ENCODE assay signal across 8 cellular contexts in the genomic region with DNA sequence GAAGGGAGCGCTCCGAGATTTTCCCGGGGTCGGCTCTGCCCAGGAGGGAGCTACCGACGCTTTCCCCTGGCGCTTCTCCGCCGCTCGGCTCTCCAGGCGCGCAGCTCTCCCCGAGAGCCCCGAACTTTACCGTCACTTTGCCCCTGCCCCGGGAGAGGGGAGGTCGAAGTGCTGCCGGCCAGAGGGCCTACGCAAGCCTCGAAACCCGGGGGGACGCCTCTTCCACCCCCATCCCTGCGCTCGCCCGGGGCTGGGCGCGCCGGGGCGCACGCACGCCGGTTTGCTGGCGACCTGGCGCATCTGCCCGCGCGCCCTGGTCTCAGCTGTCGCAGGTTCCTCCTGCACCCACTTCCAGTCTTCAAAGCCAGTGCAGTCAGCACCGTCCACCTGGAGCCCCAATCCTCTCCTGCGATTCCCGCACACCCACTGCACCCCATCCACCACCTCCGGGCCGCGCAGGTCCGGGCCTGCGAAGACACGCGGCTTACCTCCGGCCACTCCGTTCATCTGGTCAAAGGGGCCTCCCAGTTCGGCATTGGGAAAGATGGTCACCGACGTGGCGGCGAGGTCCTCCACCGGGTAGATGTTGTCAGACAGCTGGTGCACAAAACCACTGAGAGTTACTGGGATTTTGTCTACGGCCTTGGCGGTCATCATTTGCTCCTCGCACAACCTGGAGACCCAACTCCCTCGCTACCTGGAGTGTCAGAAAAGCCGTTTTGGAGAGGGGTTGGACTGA. TPM values are rescaled to one million over a fixed set of nuclear protein-coding genes. Genes with fewer than 3 reads are reported as not detected.
DNase-seq lines count a peak whose midpoint lies in the region; ATAC-seq and TF ChIP-seq lines count a peak whose summit lies in the region.

No MANE protein-coding gene starts in this region.

- no peaks in the 10 kb centered on the region for H3K9me2 ChIP-seq in Karpas-422 (replicated peaks; ENCODE audit: insufficient read depth, low read length)

- H3K4me3 Mint-ChIP-seq in activated naive CD8-positive, alpha-beta T cell treated with anti-CD3 and anti-CD28 coated beads, Interleukin-2, amount 50 U/mL, for 24 hours: peak overlapping the region; percentile 94

- CTCF ChIA-PET in A673 (lab: Charles Lee): no interaction called here

- peaks cover 15% of the 10 kb centered on the region for H3K27me3 Mint-ChIP-seq in activated naive CD8-positive, alpha-beta T cell treated with anti-CD3 and anti-CD28 coated beads, Interleukin-2, amount 50 U/mL, for 24 hours

- peaks cover 67% of the 10 kb centered on the region for H3K4me1 Mint-ChIP-seq in activated naive CD8-positive, alpha-beta T cell treated with anti-CD3 and anti-CD28 coated beads, Interleukin-2, amount 50 U/mL, for 24 hours

- intact Hi-C loops in A673 (cut with micrococcal nuclease; ENCODE audit: unreplicated experiment): loop anchor here (2.0 to 10.0 kb wide), 7 partner anchors 123 to 551 kb away; partner anchors contain the start of genes NRBF2 and RTKN2

- no peak for ATAC-seq in activated naive CD8-positive, alpha-beta T cell treated with anti-CD3 and anti-CD28 coated beads, Interleukin-2, amount 50 U/mL, for 24 hours
- ATAC-seq in GM18511 (IDR thresholded peaks at IDR 0.05; ENCODE audit: unreplicated experiment): no peak

- H3K4me3 ChIP-seq in A673 (ENCODE audit: low read depth, low read length, poor library complexity, severe bottlenecking) (peak overlapping the region; percentile 62), Karpas-422 (ENCODE audit: low read length) (no peak overlapping the region; the same call in 1 of the 2 replicates), iPS-20b (ENCODE audit: low read length) (peak overlapping the region; percentile 84)

- peaks cover 55% of the 10 kb centered on the region for H3K36me3 Mint-ChIP-seq in activated naive CD8-positive, alpha-beta T cell treated with anti-CD3 and anti-CD28 coated beads, Interleukin-2, amount 50 U/mL, for 24 hours (ENCODE audit: low read depth)

- BruUV-seq in A673 (replicated peaks; lab: Mats Ljungman, UMichigan): TSS peak; percentile 84

- H3K79me2 ChIP-seq in Karpas-422 (ENCODE audit: low read length): no peaks in the 10 kb centered on the region

- H3K9ac ChIP-seq in Karpas-422 (ENCODE audit: low read length) (no peak overlapping the region), iPS-20b (ENCODE audit: low read depth, low read length) (peak overlapping the region; percentile 55; the same call in 1 of the 2 replicates)

- H3K27ac Mint-ChIP-seq in activated naive CD8-positive, alpha-beta T cell treated with anti-CD3 and anti-CD28 coated beads, Interleukin-2, amount 50 U/mL, for 24 hours: peak overlapping the region; percentile 100

- peaks cover 10% of the 10 kb centered on the region for H3K4me1 ChIP-seq in A673 (ENCODE audit: insufficient read depth, low read length, poor library complexity, severe bottlenecking)
- H3K4me1 ChIP-seq in Karpas-422 (ENCODE audit: low read length): peaks cover 25% of the 10 kb centered on the region
- peaks cover 6% of the 10 kb centered on the region; the same call in 1 of the 2 replicates for H3K4me1 ChIP-seq in iPS-20b (ENCODE audit: insufficient read depth, low read length)

- H4K20me1 ChIP-seq in Karpas-422 (ENCODE audit: insufficient read depth, low read depth, low read length): peaks cover 4% of the 10 kb centered on the region; the same call in 1 of the 2 replicates

- POLR2A ChIA-PET in A673 (lab: Charles Lee; ENCODE audit: low non-redundant PET): interaction anchor here (0.6 to 0.8 kb wide), 3 partner anchors 36 to 1160 kb away, joined by 3 to 16 read pairs (median 3); no protein-coding TSS in a partner anchor

- H3K9me3 ChIP-seq in A673 (ENCODE audit: low read depth, low read length, poor library complexity, severe bottlenecking) (no peaks in the 10 kb centered on the region), Karpas-422 (ENCODE audit: low read length) (no peaks in the 10 kb centered on the region), iPS-20b (ENCODE audit: insufficient read depth, low read depth, low read length) (no peaks in the 10 kb centered on the region)

- TF ChIP-seq CTCF in A673 (conservative IDR thresholded peaks at IDR 0.05; ENCODE audit: low read depth, low read length): no peak

- peaks cover 8% of the 10 kb centered on the region for H3K36me3 ChIP-seq in A673 (ENCODE audit: insufficient read depth, low read length, poor library complexity, severe bottlenecking)
- H3K36me3 ChIP-seq in Karpas-422 (ENCODE audit: insufficient read depth, low read length): no peaks in the 10 kb centered on the region
- no peaks in the 10 kb centered on the region for H3K36me3 ChIP-seq in iPS-20b (ENCODE audit: insufficient read depth, low read depth, low read length)

- H3K9me3 Mint-ChIP-seq in activated naive CD8-positive, alpha-beta T cell treated with anti-CD3 and anti-CD28 coated beads, Interleukin-2, amount 50 U/mL, for 24 hours: no peaks in the 10 kb centered on the region

- no peak for DNase-seq in A673 (ENCODE audit: low spot score)
- DNase-seq in Karpas-422: no peak
- DNase-seq in activated naive CD8-positive, alpha-beta T cell treated with anti-CD3 and anti-CD28 coated beads, Interleukin-2, amount 50 U/mL, for 24 hours: peak; percentile 41
- DNase-seq in stimulated activated CD4-positive, alpha-beta T cell treated with anti-CD3 and anti-CD28 coated beads, Interleukin-1b, Interleukin-23, amount 100 ng/mL, for 4 hours (ENCODE audit: low read depth in 2 of 2): peak; percentile 21 to 23
- DNase-seq in NCI-H82 (lab: John Stamatoyannopoulos, UW): no peak
- DNase-seq in SKM-1 (lab: John Stamatoyannopoulos, UW; ENCODE audit: unreplicated experiment): no peak

- peak overlapping the region; percentile 99 for H3K4me2 ChIP-seq in Karpas-422 (ENCODE audit: low read depth, low read length, poor library complexity, severe bottlenecking)

- no peak overlapping the region for H2AFZ ChIP-seq in Karpas-422 (ENCODE audit: low read length)

- H3K27me3 ChIP-seq in A673 (replicated peaks; ENCODE audit: insufficient read depth, low read depth, low read length, poor library complexity): peaks cover 5% of the 10 kb centered on the region
- no peaks in the 10 kb centered on the region for H3K27me3 ChIP-seq in Karpas-422 (ENCODE audit: low read length)
- H3K27me3 ChIP-seq in iPS-20b (ENCODE audit: insufficient read depth, low read length): peaks cover 79% of the 10 kb centered on the region

- H3K27ac ChIP-seq in A673 (ENCODE audit: low read depth, low read length, poor library complexity, severe bottlenecking) (peak overlapping the region; percentile 95), Karpas-422 (ENCODE audit: low read length) (no peak overlapping the region), iPS-20b (ENCODE audit: low read length) (no peak overlapping the region)

RNA-seq across cellular contexts. Expression of gene EGR2, which starts 0.6 kb away (rescaled TPM):
- total RNA-seq in A673 (2021): 14.5 and 18.3 TPM in 2 replicates
- 0.41 TPM in 1 of 2 replicates, not detected in the other for total RNA-seq in Karpas-422 (2014; rRNA removed; shearing (Covaris generic); ENCODE audit: low replicate concordance)

RNA-seq across cellular contexts. Expression of gene ADO, which starts 11.0 kb away (rescaled TPM):
- total RNA-seq in A673 (2021): 32.9 and 38.4 TPM in 2 replicates
- 16.4 and 16.5 TPM in 2 replicates for total RNA-seq in Karpas-422 (2014; rRNA removed; shearing (Covaris generic); ENCODE audit: low replicate concordance)

Comparison
In these comparisons a context has a peak if more than half of its experiments do, and no peak if none do; other contexts are left out.
1. DNase-seq: peak in activated naive CD8-positive, alpha-beta T cell treated with anti-CD3 and anti-CD28 coated beads, Interleukin-2, amount 50 U/mL, for 24 hours (single experiment) and stimulated activated CD4-positive, alpha-beta T cell treated with anti-CD3 and anti-CD28 coated beads, Interleukin-1b, Interleukin-23, amount 100 ng/mL, for 4 hours (2 of 2); none in A673 (single experiment), Karpas-422 (single experiment), NCI-H82 (single experiment) and SKM-1 (single experiment).
2. RNA of gene EGR2, which starts 0.6 kb away (total RNA-seq): 14.5 to 18.3 TPM in A673; 0.41 TPM in Karpas-422; every median in the first group is over 10 times any median in the second.